ENCODE assay signal across 8 cellular contexts in genomic region chr7:33191326-33191725, GRCh38.
DNase-seq lines count a peak whose midpoint lies in the region; ATAC-seq, FAIRE-seq and TF ChIP-seq lines count a peak whose summit lies in the region.

No MANE protein-coding gene starts in this region.

- no peak for FAIRE-seq in urothelium cell line (lab: Jason Lieb, UNC)

- H3K4me1 Mint-ChIP-seq in MCF 10A (ENCODE audit: insufficient read depth, unreplicated experiment) = peaks cover 5% of the 10 kb centered on the region

- H3K27me3 Mint-ChIP-seq in MCF 10A (ENCODE audit: insufficient read depth, unreplicated experiment) = no peaks in the 10 kb centered on the region

- H3K27ac ChIP-seq in breast epithelium (no peak overlapping the region), VCaP (no peak overlapping the region; the same call in 1 of the 2 replicates), upper lobe of right lung (no peak overlapping the region), ovary (no peak overlapping the region)

- peak; percentile 35 for DNase-seq in MCF 10A (ENCODE audit: unreplicated experiment)
- DNase-seq in breast epithelium (ENCODE audit: low spot score in 2 of 2) = no peak
- no peak for DNase-seq in upper lobe of right lung
- DNase-seq in NOMO-1 treated with dmso at 0.1 percent for 144 hours (lab: John Stamatoyannopoulos, UW; ENCODE audit: unreplicated experiment) = no peak
- no peak for DNase-seq in urothelium cell line (ENCODE audit: low spot score)
- DNase-seq in ovary = no peak

- no peaks in the 10 kb centered on the region for H3K36me3 Mint-ChIP-seq in MCF 10A (ENCODE audit: insufficient read depth, unreplicated experiment)

- POLR2A ChIA-PET in MCF 10A (lab: Yijun Ruan, JAX) = interaction anchor here (0.6 kb wide), 1 partner anchor 76 kb away, joined by 3 read pairs; no protein-coding TSS in a partner anchor

- H3K27me3 ChIP-seq in breast epithelium = no peaks in the 10 kb centered on the region
- no peaks in the 10 kb centered on the region for H3K27me3 ChIP-seq in upper lobe of right lung
- no peaks in the 10 kb centered on the region for H3K27me3 ChIP-seq in ovary

- intact Hi-C loops in MCF 10A (cut with micrococcal nuclease) (no loop called here), breast epithelium (cut with DNase I; ENCODE audit: low total_unique reads) (no loop called here), upper lobe of right lung (cut with DNase I) (no loop called here), ovary (cut with DNase I) (no loop called here)

- no peaks in the 10 kb centered on the region for H3K9me3 ChIP-seq in breast epithelium
- no peaks in the 10 kb centered on the region for H3K9me3 ChIP-seq in upper lobe of right lung
- H3K9me3 ChIP-seq in ovary = no peaks in the 10 kb centered on the region

- H3K9me3 Mint-ChIP-seq in MCF 10A (ENCODE audit: unreplicated experiment) = no peaks in the 10 kb centered on the region

- peak; percentile 44 for ATAC-seq in HG03060 (IDR thresholded peaks at IDR 0.05; ENCODE audit: low read depth, unreplicated experiment)
- ATAC-seq in upper lobe of right lung = peak; percentile 74

- CTCF ChIA-PET in MCF 10A (lab: Yijun Ruan, JAX) = interaction anchor here (0.9 kb wide), 1 partner anchor 742 kb away, joined by 3 read pairs; no protein-coding TSS in a partner anchor

- no peaks in the 10 kb centered on the region for H3K4me1 ChIP-seq in breast epithelium
- H3K4me1 ChIP-seq in upper lobe of right lung = peaks cover 2% of the 10 kb centered on the region
- H3K4me1 ChIP-seq in ovary (ENCODE audit: insufficient read depth) = no peaks in the 10 kb centered on the region

- no peak for TF ChIP-seq CTCF in MCF 10A (IDR thresholded peaks at IDR 0.05; ENCODE audit: unreplicated experiment)
- TF ChIP-seq CTCF in breast epithelium (IDR thresholded peaks at IDR 0.05) = no peak
- TF ChIP-seq CTCF in VCaP (conservative IDR thresholded peaks at IDR 0.05) = peak; percentile 34; the same call in 1 of the 2 replicates
- TF ChIP-seq CTCF in upper lobe of right lung (IDR thresholded peaks at IDR 0.05) = no peak
- TF ChIP-seq CTCF in ovary (IDR thresholded peaks at IDR 0.05) = no peak

- H3K27ac Mint-ChIP-seq in MCF 10A (ENCODE audit: low read depth, unreplicated experiment) = no peak overlapping the region

- no peak for TF ChIP-seq EP300 in ovary (IDR thresholded peaks at IDR 0.05)

- no TSS peak for BruUV-seq in MCF 10A (replicated peaks; lab: Mats Ljungman, UMichigan)

- TF ChIP-seq POLR2A in breast epithelium (IDR thresholded peaks at IDR 0.05) = no peak
- TF ChIP-seq POLR2A in ovary (IDR thresholded peaks at IDR 0.05) = no peak

- H3K4me3 ChIP-seq in breast epithelium = no peak overlapping the region
- no peak overlapping the region for H3K4me3 ChIP-seq in upper lobe of right lung
- no peak overlapping the region for H3K4me3 ChIP-seq in ovary

- H3K36me3 ChIP-seq in breast epithelium (no peaks in the 10 kb centered on the region), upper lobe of right lung (no peaks in the 10 kb centered on the region), ovary (no peaks in the 10 kb centered on the region)

- no peak overlapping the region for H3K4me3 Mint-ChIP-seq in MCF 10A (ENCODE audit: unreplicated experiment)
